7 cellular contexts compared by ENCODE assay signal in the genomic region with DNA sequence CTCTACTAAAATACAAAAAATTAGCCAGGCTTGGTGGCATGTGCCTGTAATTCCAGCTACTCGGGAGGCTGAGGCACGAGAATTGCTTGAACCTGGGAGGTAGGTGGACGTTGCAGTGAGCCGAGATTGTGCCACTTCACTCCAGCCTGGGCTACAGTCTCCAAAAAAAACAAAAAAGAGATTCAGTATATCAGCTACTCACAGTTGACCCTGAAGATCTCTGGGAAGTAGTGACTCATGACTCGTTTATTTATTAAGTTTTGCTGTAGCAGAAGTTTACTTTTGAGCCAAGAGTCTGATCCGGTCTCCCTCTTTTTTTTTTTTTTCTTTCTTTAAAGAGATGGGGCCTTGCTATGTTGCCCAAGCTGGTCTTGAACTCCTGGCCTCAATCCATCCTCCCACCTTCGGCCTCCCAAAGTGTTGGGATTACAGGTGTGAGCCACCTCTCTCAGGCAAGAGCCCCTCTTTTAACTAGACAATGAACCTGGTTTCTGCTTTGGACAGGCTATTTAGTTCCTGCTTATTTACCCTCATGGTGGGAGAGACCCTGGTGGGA. TPM values are rescaled to one million over a fixed set of nuclear protein-coding genes. Genes with fewer than 3 reads are reported as not detected.
DNase-seq lines count a peak whose midpoint lies in the region; ATAC-seq, FAIRE-seq and TF ChIP-seq lines count a peak whose summit lies in the region.
"Had no signal": no experiment of that assay in that cellular context is flagged by ENCODE, and none has a peak within 500 bp of the region (broad histone marks: within the 10 kb centered on the region; RNA-seq: fewer than 3 reads in every experiment).

No MANE protein-coding gene starts in this region.

- peak overlapping the region; percentile 53 for H3K27ac Mint-ChIP-seq in stimulated activated naive B cell treated with anti-CD40 and anti-IgM and Interleukin-4, amounts not matched to agents 10 μg/mL and 1 μg/mL and 100 μg/mL, for 72 hours

- no peaks in the 10 kb centered on the region for H3K9me1 ChIP-seq in endothelial cell of umbilical vein (replicated peaks; ENCODE audit: control insufficient read depth, extremely low read depth, insufficient read depth, low read length)

- TF ChIP-seq CTCF in endothelial cell of umbilical vein (IDR thresholded peaks at IDR 0.05; ENCODE audit: extremely low read depth in 1 of 2, insufficient read depth in 1 of 2, low read depth in 1 of 2, low read length in 2 of 2), result no peak

- dilution Hi-C loops in endothelial cell of umbilical vein (cut with MboI; ENCODE audit: extremely low pct_ligation_motif_present, low sequenced_read_pairs), result no loop called here

- no peak for TF ChIP-seq POLR2A in endothelial cell of umbilical vein (IDR thresholded peaks at IDR 0.05; ENCODE audit: low read depth, low read length)

- H3K9ac ChIP-seq in endothelial cell of umbilical vein (replicated peaks; ENCODE audit: extremely low read depth, insufficient read depth, low read length), result no peak overlapping the region

- no peak overlapping the region for H2AFZ ChIP-seq in endothelial cell of umbilical vein (ENCODE audit: low read depth, low read length)

- DNase-seq in OCI-M1 (lab: John Stamatoyannopoulos, UW) (peak; percentile 31), endothelial cell of umbilical vein (ENCODE audit: low read depth, low spot score) (peak; percentile 85), HEK293T (ENCODE audit: extremely low spot score) (no peak)
- DNase-seq in stimulated activated naive B cell treated with anti-CD40 and anti-IgM and Interleukin-4, amounts not matched to agents 10 μg/mL and 1 μg/mL and 100 μg/mL, for 72 hours, result no peak

- peaks cover 19 to 50% of the 10 kb centered on the region in 2 donors for H3K4me1 Mint-ChIP-seq in stimulated activated naive B cell treated with anti-CD40 and anti-IgM and Interleukin-4, amounts not matched to agents 10 μg/mL and 1 μg/mL and 100 μg/mL, for 72 hours

- no peaks in the 10 kb centered on the region for H3K9me3 Mint-ChIP-seq in stimulated activated naive B cell treated with anti-CD40 and anti-IgM and Interleukin-4, amounts not matched to agents 10 μg/mL and 1 μg/mL and 100 μg/mL, for 72 hours
- H3K9me3 Mint-ChIP-seq: nephron had no signal

- peaks cover 30% of the 10 kb centered on the region for H3K79me2 ChIP-seq in endothelial cell of umbilical vein (ENCODE audit: control insufficient read depth, insufficient read depth, low read length)

- CTCF ChIA-PET in endothelial cell of umbilical vein (lab: Charles Lee), result interaction anchor here (0.7 to 7.0 kb wide), 7 partner anchors 9 to 124 kb away, joined by 3 to 66 read pairs (median 5); partner anchors contain the start of gene PAGR1
- CTCF ChIA-PET in HEK293T (lab: Yijun Ruan, JAX), result interaction anchor here (6.6 kb wide), 1 partner anchor 24 kb away, joined by 53 read pairs; no protein-coding TSS in a partner anchor

- ATAC-seq in stimulated activated naive B cell treated with anti-CD40 and anti-IgM and Interleukin-4, amounts not matched to agents 10 μg/mL and 1 μg/mL and 100 μg/mL, for 72 hours (replicated peaks), result no peak
- ATAC-seq in HG02973 (IDR thresholded peaks at IDR 0.05; ENCODE audit: unreplicated experiment), result no peak
- ATAC-seq in HG02763 (IDR thresholded peaks at IDR 0.05; ENCODE audit: unreplicated experiment), result no peak

- H3K4me2 ChIP-seq in endothelial cell of umbilical vein (ENCODE audit: insufficient read depth, low read length), result peak overlapping the region; percentile 40

- FAIRE-seq in endothelial cell of umbilical vein (lab: Jason Lieb, UNC), result peak; percentile 96

- H3K4me3 ChIP-seq in endothelial cell of umbilical vein (replicated peaks in 1 of 3; ENCODE audit: insufficient read depth in 1 of 3, low read depth in 1 of 3, low read length in 3 of 3), result no peak overlapping the region

- no peaks in the 10 kb centered on the region for H3K27me3 ChIP-seq in endothelial cell of umbilical vein (ENCODE audit: control insufficient read depth in 2 of 2, insufficient read depth in 2 of 2, low read length in 2 of 2)

- H3K9me3 ChIP-seq in endothelial cell of umbilical vein (replicated peaks; ENCODE audit: control insufficient read depth, insufficient read depth, low read length), result no peaks in the 10 kb centered on the region

- peak overlapping the region in 1 of 2 donors; percentile 15 for H3K4me3 Mint-ChIP-seq in stimulated activated naive B cell treated with anti-CD40 and anti-IgM and Interleukin-4, amounts not matched to agents 10 μg/mL and 1 μg/mL and 100 μg/mL, for 72 hours
- H3K4me3 Mint-ChIP-seq: nephron had no signal

- H3K27me3 Mint-ChIP-seq in stimulated activated naive B cell treated with anti-CD40 and anti-IgM and Interleukin-4, amounts not matched to agents 10 μg/mL and 1 μg/mL and 100 μg/mL, for 72 hours, result no peaks in the 10 kb centered on the region

- H3K36me3 Mint-ChIP-seq in stimulated activated naive B cell treated with anti-CD40 and anti-IgM and Interleukin-4, amounts not matched to agents 10 μg/mL and 1 μg/mL and 100 μg/mL, for 72 hours, result peaks cover 23 to 26% of the 10 kb centered on the region in 2 donors

- peak overlapping the region; percentile 73 for H3K27ac ChIP-seq in endothelial cell of umbilical vein (ENCODE audit: insufficient read depth, low read depth, low read length)

- BruUV-seq in endothelial cell of umbilical vein (replicated peaks; lab: Mats Ljungman, UMichigan), result no TSS peak

- POLR2A ChIA-PET in endothelial cell of umbilical vein (lab: Charles Lee), result interaction anchor here (0.6 to 0.7 kb wide), 6 partner anchors 15 to 1014 kb away, joined by 3 to 16 read pairs (median 4); no protein-coding TSS in a partner anchor
- POLR2A ChIA-PET in HEK293T (lab: Yijun Ruan, JAX), result interaction anchor here (1.1 to 3.1 kb wide), 3 partner anchors 8 to 18 kb away, joined by 3 to 16 read pairs (median 13); partner anchors contain the start of genes MAZ and PAGR1

- intact Hi-C loops in endothelial cell of umbilical vein (cut with micrococcal nuclease), result loop anchor here (1.0 to 10.0 kb wide), 5 partner anchors 8 to 148 kb away; partner anchors contain the start of genes ASPHD1, CDIPT, KCTD13 and PAGR1

- no peaks in the 10 kb centered on the region for H4K20me1 ChIP-seq in endothelial cell of umbilical vein (replicated peaks; ENCODE audit: control insufficient read depth, extremely low read depth, insufficient read depth, low read length)

- peaks cover 51% of the 10 kb centered on the region for H3K4me1 ChIP-seq in endothelial cell of umbilical vein (ENCODE audit: control insufficient read depth, extremely low read depth, insufficient read depth, low read length)

- H3K36me3 ChIP-seq in endothelial cell of umbilical vein (ENCODE audit: control insufficient read depth in 2 of 2, extremely low read depth in 1 of 2, insufficient read depth in 2 of 2, low read length in 2 of 2), result no peaks in the 10 kb centered on the region

TF ChIP-seq in HEK293T, 16 proteins besides CTCF, POLR2A, EP300 and RAD21 (continues in another document):
- TF ChIP-seq SUZ12 (IDR thresholded peaks at IDR 0.05), result no peak

RNA-seq across cellular contexts. Expression of gene MVP, which starts 4.4 kb away (rescaled TPM):
- 116 and 118 TPM in 2 replicates for total RNA-seq in endothelial cell of umbilical vein
- 47.0 and 49.8 TPM in 2 replicates for polyA plus RNA-seq in endothelial cell of umbilical vein
- 45.7 and 48.2 TPM in 2 replicates for polyA plus RNA-seq in endothelial cell of umbilical vein (2011; cell fraction: cytosol; rRNA removed)
- 118 and 126 TPM in 2 replicates for polyA plus RNA-seq in endothelial cell of umbilical vein (2011; cell fraction: nucleus; rRNA removed)
- polyA plus RNA-seq in endothelial cell of umbilical vein (2012), result 154 and 197 TPM in 2 replicates
- polyA minus RNA-seq in endothelial cell of umbilical vein, result 123 and 214 TPM in 2 replicates
- polyA minus RNA-seq in endothelial cell of umbilical vein (2011; cell fraction: cytosol; rRNA and poly(A)+ RNA removed), result 47.5 TPM
- 42.1 and 68.7 TPM in 2 replicates for polyA minus RNA-seq in endothelial cell of umbilical vein (2011; cell fraction: nucleus; rRNA and poly(A)+ RNA removed)

RNA-seq across cellular contexts. Expression of gene PAGR1, which starts 8.7 kb away (rescaled TPM):
- 24.2 and 26.3 TPM in 2 replicates for total RNA-seq in endothelial cell of umbilical vein
- 13.0 and 15.9 TPM in 2 replicates for polyA plus RNA-seq in endothelial cell of umbilical vein
- polyA plus RNA-seq in endothelial cell of umbilical vein (2011; cell fraction: cytosol; rRNA removed), result 16.6 and 17.6 TPM in 2 replicates
- polyA plus RNA-seq in endothelial cell of umbilical vein (2011; cell fraction: nucleus; rRNA removed), result 18.8 and 20.0 TPM in 2 replicates
- polyA plus RNA-seq in endothelial cell of umbilical vein (2012), result 18.5 and 20.4 TPM in 2 replicates
- polyA minus RNA-seq in endothelial cell of umbilical vein, result 3.8 and 4.2 TPM in 2 replicates
- polyA minus RNA-seq in endothelial cell of umbilical vein (2011; cell fraction: cytosol; rRNA and poly(A)+ RNA removed), result 16.0 TPM
- 4.1 and 5.2 TPM in 2 replicates for polyA minus RNA-seq in endothelial cell of umbilical vein (2011; cell fraction: nucleus; rRNA and poly(A)+ RNA removed)

RNA-seq across cellular contexts. Expression of gene PRRT2, which starts 12.7 kb away (rescaled TPM):
- total RNA-seq in endothelial cell of umbilical vein, result 2.3 and 3.3 TPM in 2 replicates
- polyA plus RNA-seq in endothelial cell of umbilical vein, result 3.3 and 3.4 TPM in 2 replicates
- polyA plus RNA-seq in endothelial cell of umbilical vein (2011; cell fraction: cytosol; rRNA removed), result 0.41 and 0.66 TPM in 2 replicates
- 18.1 and 20.0 TPM in 2 replicates for polyA plus RNA-seq in endothelial cell of umbilical vein (2011; cell fraction: nucleus; rRNA removed)
- 1.0 and 1.4 TPM in 2 replicates for polyA plus RNA-seq in endothelial cell of umbilical vein (2012)
- polyA minus RNA-seq in endothelial cell of umbilical vein, result 1.1 and 1.9 TPM in 2 replicates
- not detected for polyA minus RNA-seq in endothelial cell of umbilical vein (2011; cell fraction: cytosol; rRNA and poly(A)+ RNA removed)
- polyA minus RNA-seq in endothelial cell of umbilical vein (2011; cell fraction: nucleus; rRNA and poly(A)+ RNA removed), result 2.9 and 3.8 TPM in 2 replicates

RNA-seq across cellular contexts. Expression of gene MAZ, which starts 18.3 kb away (rescaled TPM):
- 311 TPM in 2 replicates for total RNA-seq in endothelial cell of umbilical vein
- polyA plus RNA-seq in endothelial cell of umbilical vein, result 165 and 212 TPM in 2 replicates
- 204 and 249 TPM in 2 replicates for polyA plus RNA-seq in endothelial cell of umbilical vein (2011; cell fraction: cytosol; rRNA removed)
- 129 and 147 TPM in 2 replicates for polyA plus RNA-seq in endothelial cell of umbilical vein (2011; cell fraction: nucleus; rRNA removed)
- polyA plus RNA-seq in endothelial cell of umbilical vein (2012), result 303 and 323 TPM in 2 replicates
- polyA minus RNA-seq in endothelial cell of umbilical vein, result 291 and 342 TPM in 2 replicates
- 395 TPM for polyA minus RNA-seq in endothelial cell of umbilical vein (2011; cell fraction: cytosol; rRNA and poly(A)+ RNA removed)
- polyA minus RNA-seq in endothelial cell of umbilical vein (2011; cell fraction: nucleus; rRNA and poly(A)+ RNA removed), result 51.4 and 56.6 TPM in 2 replicates

RNA-seq across cellular contexts. Expression of gene KIF22, which starts 34.1 kb away (rescaled TPM):
- total RNA-seq in endothelial cell of umbilical vein, result 82.3 and 90.0 TPM in 2 replicates
- 67.3 and 67.9 TPM in 2 replicates for polyA plus RNA-seq in endothelial cell of umbilical vein
- polyA plus RNA-seq in endothelial cell of umbilical vein (2011; cell fraction: cytosol; rRNA removed), result 68.7 and 72.0 TPM in 2 replicates
- 198 and 265 TPM in 2 replicates for polyA plus RNA-seq in endothelial cell of umbilical vein (2011; cell fraction: nucleus; rRNA removed)
- polyA plus RNA-seq in endothelial cell of umbilical vein (2012), result 27.8 and 49.7 TPM in 2 replicates
- 71.8 and 80.2 TPM in 2 replicates for polyA minus RNA-seq in endothelial cell of umbilical vein
- polyA minus RNA-seq in endothelial cell of umbilical vein (2011; cell fraction: cytosol; rRNA and poly(A)+ RNA removed), result 95.7 TPM
- polyA minus RNA-seq in endothelial cell of umbilical vein (2011; cell fraction: nucleus; rRNA and poly(A)+ RNA removed), result 55.3 and 92.1 TPM in 2 replicates

Comparison
In these comparisons a context has a peak if more than half of its experiments do, and no peak if none do; other contexts are left out.
1. DNase-seq: peak in OCI-M1 (single experiment) and endothelial cell of umbilical vein (single experiment); none in stimulated activated naive B cell treated with anti-CD40 and anti-IgM and Interleukin-4, amounts not matched to agents 10 μg/mL and 1 μg/mL and 100 μg/mL, for 72 hours (single experiment) and HEK293T (single experiment).